Comparison of ENCODE assay signal across 1 cellular context in genomic region chr3:42067324-42067723, GRCh38.
TF ChIP-seq lines count a peak whose summit lies in the region.

No MANE protein-coding gene starts in this region.

TF ChIP-seq in GM12878, 131 proteins besides CTCF, POLR2A, EP300 and RAD21 (continued from another document):
- TF ChIP-seq BHLHE40 (IDR thresholded peaks at IDR 0.05; ENCODE audit: borderline replicate concordance in 1 of 2, low read depth in 2 of 2, low read length in 1 of 2): peak in 1 of 2 experiments; percentile 6; a peak in 1 of 4 replicates
- TF ChIP-seq TARDBP (IDR thresholded peaks at IDR 0.05; ENCODE audit: borderline replicate concordance): no peak
- TF ChIP-seq BCL11A (IDR thresholded peaks at IDR 0.05; ENCODE audit: low read depth, low read length): no peak; the same call in 1 of the 2 replicates
- 0 out of 4 replicates have a peak, but pooled peaks of 1 of the 2 experiments have one; percentile 50 for TF ChIP-seq CEBPB (IDR thresholded peaks at IDR 0.05; ENCODE audit: borderline replicate concordance in 1 of 2, low read depth in 2 of 2, low read length in 2 of 2)
- TF ChIP-seq TCF3 (IDR thresholded peaks at IDR 0.05; ENCODE audit: borderline replicate concordance, insufficient read depth, low read depth, low read length): 0 out of 2 replicates have a peak, but pooled peaks have one; percentile 24
- no peak for TF ChIP-seq PAX8 (IDR thresholded peaks at IDR 0.05)
- TF ChIP-seq IRF4 (IDR thresholded peaks at IDR 0.05; ENCODE audit: low read depth, low read length): peak; percentile 80
- peak; percentile 45; the same call in 1 of the 2 replicates for TF ChIP-seq TCF7 (IDR thresholded peaks at IDR 0.05; ENCODE audit: borderline replicate concordance)
- TF ChIP-seq RELB (IDR thresholded peaks at IDR 0.05; ENCODE audit: low read depth): peak; percentile 74; the same call in 1 of the 2 replicates
- TF ChIP-seq CUX1 (IDR thresholded peaks at IDR 0.05; ENCODE audit: insufficient replicate concordance, low read depth, low read length): peak; percentile 15
- TF ChIP-seq MXI1 (IDR thresholded peaks at IDR 0.05; ENCODE audit: low read depth, low read length): peak; percentile 97
- TF ChIP-seq JUNB (IDR thresholded peaks at IDR 0.05): peak; percentile 74
- peak; percentile 95 for TF ChIP-seq SPI1 (IDR thresholded peaks at IDR 0.05; ENCODE audit: borderline replicate concordance, insufficient read depth, low read depth, low read length)
- TF ChIP-seq ZNF24 (IDR thresholded peaks at IDR 0.05): peak; percentile 49; the same call in 1 of the 2 replicates
- TF ChIP-seq MTA3 (IDR thresholded peaks at IDR 0.05; ENCODE audit: borderline replicate concordance, low read length): peak; percentile 33; the same call in 1 of the 2 replicates
- TF ChIP-seq DPF2 (IDR thresholded peaks at IDR 0.05): 0 out of 2 replicates have a peak, but pooled peaks have one; percentile 23
- peak; percentile 63; the same call in 1 of the 2 replicates for TF ChIP-seq ATF7 (IDR thresholded peaks at IDR 0.05; ENCODE audit: low read depth)
- peak; percentile 83 for TF ChIP-seq NFIC (IDR thresholded peaks at IDR 0.05; ENCODE audit: low read depth, low read length)
- TF ChIP-seq POU2F2 (IDR thresholded peaks at IDR 0.05; ENCODE audit: borderline replicate concordance, low read depth, low read length): peak; percentile 56; the same call in 1 of the 3 replicates
- TF ChIP-seq SMAD5 (IDR thresholded peaks at IDR 0.05; ENCODE audit: low read depth): no peak
- peak; percentile 80 for TF ChIP-seq SMAD1 (IDR thresholded peaks at IDR 0.05; ENCODE audit: low read depth, partially characterized antibody)
- TF ChIP-seq CREB1 (IDR thresholded peaks at IDR 0.05; ENCODE audit: low read depth): 0 out of 2 replicates have a peak, but pooled peaks have one; percentile 10
- peak; percentile 65 for TF ChIP-seq PKNOX1 (IDR thresholded peaks at IDR 0.05)
- peak; percentile 51; the same call in 1 of the 2 replicates for TF ChIP-seq CREM (IDR thresholded peaks at IDR 0.05; ENCODE audit: low read depth)
- peak; percentile 36 for TF ChIP-seq BCL3 (IDR thresholded peaks at IDR 0.05; ENCODE audit: borderline replicate concordance, insufficient read depth, low read depth, low read length, poor library complexity, severe bottlenecking)
- TF ChIP-seq KDM1A (IDR thresholded peaks at IDR 0.05; ENCODE audit: borderline replicate concordance): no peak
- peak; percentile 61 for TF ChIP-seq SKIL (IDR thresholded peaks at IDR 0.05; ENCODE audit: low read depth, poor library complexity, severe bottlenecking)
- no peak for TF ChIP-seq ELK1 (IDR thresholded peaks at IDR 0.05; ENCODE audit: low read depth, low read length)
- TF ChIP-seq EED (IDR thresholded peaks at IDR 0.05; ENCODE audit: low read depth): peak; percentile 54; the same call in 1 of the 2 replicates
- peak; percentile 95 for TF ChIP-seq ZNF384 (IDR thresholded peaks at IDR 0.05; ENCODE audit: borderline replicate concordance, low read depth, low read length)
- peak; percentile 74 for TF ChIP-seq ATF2 (IDR thresholded peaks at IDR 0.05; ENCODE audit: low read length)
- peak; percentile 38; the same call in 1 of the 2 replicates for TF ChIP-seq MTA2 (IDR thresholded peaks at IDR 0.05; ENCODE audit: low read depth)
- peak; percentile 97; the same call in 1 of the 2 replicates for TF ChIP-seq RCOR1 (conservative IDR thresholded peaks at IDR 0.05; ENCODE audit: low read depth, low read length)
- peak; percentile 86; the same call in 1 of the 2 replicates for TF ChIP-seq FOXM1 (IDR thresholded peaks at IDR 0.05; ENCODE audit: low read depth, low read length)
TF ChIP-seq in GM12878: peak in this region for 39.
